In genomic region chr2:46705663-46706062, GRCh38 we compare ENCODE assay signal across 1 cellular context.
TF ChIP-seq lines count a peak whose summit lies in the region.

No MANE protein-coding gene starts in this region.

TF ChIP-seq in WTC11, 78 proteins besides CTCF, POLR2A, EP300 and RAD21 (continued from another document):
- TF ChIP-seq, protein P1, sequence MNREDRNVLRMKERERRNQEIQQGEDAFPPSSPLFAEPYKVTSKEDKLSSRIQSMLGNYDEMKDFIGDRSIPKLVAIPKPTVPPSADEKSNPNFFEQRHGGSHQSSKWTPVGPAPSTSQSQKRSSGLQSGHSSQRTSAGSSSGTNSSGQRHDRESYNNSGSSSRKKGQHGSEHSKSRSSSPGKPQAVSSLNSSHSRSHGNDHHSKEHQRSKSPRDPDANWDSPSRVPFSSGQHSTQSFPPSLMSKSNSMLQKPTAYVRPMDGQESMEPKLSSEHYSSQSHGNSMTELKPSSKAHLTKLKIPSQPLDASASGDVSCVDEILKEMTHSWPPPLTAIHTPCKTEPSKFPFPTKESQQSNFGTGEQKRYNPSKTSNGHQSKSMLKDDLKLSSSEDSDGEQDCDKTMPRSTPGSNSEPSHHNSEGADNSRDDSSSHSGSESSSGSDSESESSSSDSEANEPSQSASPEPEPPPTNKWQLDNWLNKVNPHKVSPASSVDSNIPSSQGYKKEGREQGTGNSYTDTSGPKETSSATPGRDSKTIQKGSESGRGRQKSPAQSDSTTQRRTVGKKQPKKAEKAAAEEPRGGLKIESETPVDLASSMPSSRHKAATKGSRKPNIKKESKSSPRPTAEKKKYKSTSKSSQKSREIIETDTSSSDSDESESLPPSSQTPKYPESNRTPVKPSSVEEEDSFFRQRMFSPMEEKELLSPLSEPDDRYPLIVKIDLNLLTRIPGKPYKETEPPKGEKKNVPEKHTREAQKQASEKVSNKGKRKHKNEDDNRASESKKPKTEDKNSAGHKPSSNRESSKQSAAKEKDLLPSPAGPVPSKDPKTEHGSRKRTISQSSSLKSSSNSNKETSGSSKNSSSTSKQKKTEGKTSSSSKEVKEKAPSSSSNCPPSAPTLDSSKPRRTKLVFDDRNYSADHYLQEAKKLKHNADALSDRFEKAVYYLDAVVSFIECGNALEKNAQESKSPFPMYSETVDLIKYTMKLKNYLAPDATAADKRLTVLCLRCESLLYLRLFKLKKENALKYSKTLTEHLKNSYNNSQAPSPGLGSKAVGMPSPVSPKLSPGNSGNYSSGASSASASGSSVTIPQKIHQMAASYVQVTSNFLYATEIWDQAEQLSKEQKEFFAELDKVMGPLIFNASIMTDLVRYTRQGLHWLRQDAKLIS (CRISPR knock-in tag; IDR thresholded peaks at IDR 0.05; ENCODE audit: borderline replicate concordance), result no peak
- TF ChIP-seq PRDM15 (CRISPR knock-in tag; IDR thresholded peaks at IDR 0.05) (no peak), KAT7 (CRISPR knock-in tag; IDR thresholded peaks at IDR 0.05; ENCODE audit: borderline replicate concordance) (no peak), ZNF396 (CRISPR knock-in tag; IDR thresholded peaks at IDR 0.05; ENCODE audit: borderline replicate concordance) (no peak), NFYB (CRISPR knock-in tag; conservative IDR thresholded peaks at IDR 0.05; ENCODE audit: low read depth) (no peak), JUN (CRISPR knock-in tag; IDR thresholded peaks at IDR 0.05) (no peak), ZNF423 (CRISPR knock-in tag; IDR thresholded peaks at IDR 0.05) (no peak), ELF4 (CRISPR knock-in tag; IDR thresholded peaks at IDR 0.05; ENCODE audit: low read depth) (no peak), PRRX2 (CRISPR knock-in tag; IDR thresholded peaks at IDR 0.05) (no peak), IRF2 (CRISPR knock-in tag; IDR thresholded peaks at IDR 0.05; ENCODE audit: borderline replicate concordance, low read depth) (no peak), PREB (CRISPR knock-in tag; IDR thresholded peaks at IDR 0.05; ENCODE audit: borderline replicate concordance) (no peak), TEAD1 (CRISPR knock-in tag; IDR thresholded peaks at IDR 0.05) (no peak), ESRRA (CRISPR knock-in tag; IDR thresholded peaks at IDR 0.05; ENCODE audit: borderline replicate concordance) (no peak)
- TF ChIP-seq, protein P2, sequence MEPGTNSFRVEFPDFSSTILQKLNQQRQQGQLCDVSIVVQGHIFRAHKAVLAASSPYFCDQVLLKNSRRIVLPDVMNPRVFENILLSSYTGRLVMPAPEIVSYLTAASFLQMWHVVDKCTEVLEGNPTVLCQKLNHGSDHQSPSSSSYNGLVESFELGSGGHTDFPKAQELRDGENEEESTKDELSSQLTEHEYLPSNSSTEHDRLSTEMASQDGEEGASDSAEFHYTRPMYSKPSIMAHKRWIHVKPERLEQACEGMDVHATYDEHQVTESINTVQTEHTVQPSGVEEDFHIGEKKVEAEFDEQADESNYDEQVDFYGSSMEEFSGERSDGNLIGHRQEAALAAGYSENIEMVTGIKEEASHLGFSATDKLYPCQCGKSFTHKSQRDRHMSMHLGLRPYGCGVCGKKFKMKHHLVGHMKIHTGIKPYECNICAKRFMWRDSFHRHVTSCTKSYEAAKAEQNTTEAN (CRISPR knock-in tag; IDR thresholded peaks at IDR 0.05), result no peak
- TF ChIP-seq, protein P3, sequence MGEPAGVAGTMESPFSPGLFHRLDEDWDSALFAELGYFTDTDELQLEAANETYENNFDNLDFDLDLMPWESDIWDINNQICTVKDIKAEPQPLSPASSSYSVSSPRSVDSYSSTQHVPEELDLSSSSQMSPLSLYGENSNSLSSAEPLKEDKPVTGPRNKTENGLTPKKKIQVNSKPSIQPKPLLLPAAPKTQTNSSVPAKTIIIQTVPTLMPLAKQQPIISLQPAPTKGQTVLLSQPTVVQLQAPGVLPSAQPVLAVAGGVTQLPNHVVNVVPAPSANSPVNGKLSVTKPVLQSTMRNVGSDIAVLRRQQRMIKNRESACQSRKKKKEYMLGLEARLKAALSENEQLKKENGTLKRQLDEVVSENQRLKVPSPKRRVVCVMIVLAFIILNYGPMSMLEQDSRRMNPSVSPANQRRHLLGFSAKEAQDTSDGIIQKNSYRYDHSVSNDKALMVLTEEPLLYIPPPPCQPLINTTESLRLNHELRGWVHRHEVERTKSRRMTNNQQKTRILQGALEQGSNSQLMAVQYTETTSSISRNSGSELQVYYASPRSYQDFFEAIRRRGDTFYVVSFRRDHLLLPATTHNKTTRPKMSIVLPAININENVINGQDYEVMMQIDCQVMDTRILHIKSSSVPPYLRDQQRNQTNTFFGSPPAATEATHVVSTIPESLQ (CRISPR knock-in tag; IDR thresholded peaks at IDR 0.05), result no peak
